In genomic region chr10:44334621-44335184, GRCh38 we compare ENCODE assay signal across 14 cellular contexts. TPM values are rescaled to one million over a fixed set of nuclear protein-coding genes. Genes with fewer than 3 reads are reported as not detected.
DNase-seq lines count a peak whose midpoint lies in the region; ATAC-seq and TF ChIP-seq lines count a peak whose summit lies in the region.
"Had no signal": no experiment of that assay in that cellular context is flagged by ENCODE, and none has a peak within 500 bp of the region (broad histone marks: within the 10 kb centered on the region; RNA-seq: fewer than 3 reads in every experiment).

No MANE protein-coding gene starts in this region.

- CTCF ChIA-PET in BJ (lab: Yijun Ruan, JAX) = interaction anchor here (0.6 to 1.6 kb wide), 4 partner anchors 9 to 644 kb away, joined by 3 read pairs; no protein-coding TSS in a partner anchor

- DNase-seq in BJ (ENCODE audit: low read depth) = peak; percentile 44
- DNase-seq in LHCN-M2 (ENCODE audit: low read depth) = peak; percentile 85
- DNase-seq in fibroblast of gingiva (ENCODE audit: low read depth) = peak; percentile 80
- peak; percentile 67 for DNase-seq in osteocyte (ENCODE audit: extremely low spot score, unreplicated experiment)
- DNase-seq in HT-29 (ENCODE audit: low spot score) = no peak
- DNase-seq in activated effector memory CD4-positive, alpha-beta T cell treated with Interleukin-2 at 50 U/mL for 16 hours = no peak
- no peak for DNase-seq in NCI-H526 (lab: John Stamatoyannopoulos, UW)
- DNase-seq: activated T-cell treated with anti-CD3 and anti-CD28 coated beads for 4 hours; CD8-positive, alpha-beta memory T cell; erythroblast; left lung; NCI-H1417 treated with DMSO at 0.1 percent for 48 hours had no signal

- TF ChIP-seq CTCF in BJ (IDR thresholded peaks at IDR 0.05; ENCODE audit: insufficient read depth, low read depth, low read length) = no peak
- TF ChIP-seq CTCF in osteocyte (IDR thresholded peaks at IDR 0.05) = no peak

- H3K4me3 Mint-ChIP-seq in osteocyte (ENCODE audit: unreplicated experiment) = no peak overlapping the region
- H3K4me3 Mint-ChIP-seq: brain; CD8-positive, alpha-beta memory T cell had no signal

- no peaks in the 10 kb centered on the region for H3K36me3 ChIP-seq in BJ (ENCODE audit: control insufficient read depth, insufficient read depth, low read length)
- H3K36me3 ChIP-seq: left lung had no signal

- H3K9me3 Mint-ChIP-seq in osteocyte (ENCODE audit: unreplicated experiment) = no peaks in the 10 kb centered on the region
- H3K9me3 Mint-ChIP-seq: brain; CD8-positive, alpha-beta memory T cell had no signal

- peaks cover 20% of the 10 kb centered on the region for H3K4me1 Mint-ChIP-seq in osteocyte (ENCODE audit: unreplicated experiment)
- H3K4me1 Mint-ChIP-seq: CD8-positive, alpha-beta memory T cell had no signal

- POLR2A ChIA-PET in BJ (lab: Charles Lee) = interaction anchor here (0.6 to 0.8 kb wide), 2 partner anchors 35 to 249 kb away, joined by 3 to 4 read pairs; no protein-coding TSS in a partner anchor

- H3K27me3 ChIP-seq in BJ (ENCODE audit: control insufficient read depth, insufficient read depth, low read length) = no peaks in the 10 kb centered on the region
- H3K27me3 ChIP-seq: left lung had no signal

- no peak overlapping the region for H3K4me3 ChIP-seq in BJ (ENCODE audit: low read depth, low read length)
- H3K4me3 ChIP-seq: left lung had no signal

- no peak overlapping the region for H3K27ac Mint-ChIP-seq in osteocyte (ENCODE audit: unreplicated experiment)
- H3K27ac Mint-ChIP-seq: CD8-positive, alpha-beta memory T cell had no signal

- ATAC-seq in GM19467 (IDR thresholded peaks at IDR 0.05; ENCODE audit: unreplicated experiment) = no peak
- ATAC-seq: left lung had no signal

- peaks cover 17% of the 10 kb centered on the region for H3K27me3 Mint-ChIP-seq in osteocyte (ENCODE audit: unreplicated experiment)

- H3K36me3 Mint-ChIP-seq in osteocyte (ENCODE audit: unreplicated experiment) = no peaks in the 10 kb centered on the region
- H3K36me3 Mint-ChIP-seq: brain; CD8-positive, alpha-beta memory T cell had no signal

RNA-seq across cellular contexts. Expression of gene CXCL12, which starts 50.2 kb away (rescaled TPM):
- 201 and 217 TPM in 2 replicates for polyA plus RNA-seq in BJ (2011; rRNA removed)
- polyA minus RNA-seq in BJ (2011; rRNA and poly(A)+ RNA removed) = 103 and 113 TPM in 2 replicates
- 0.13 and 0.29 TPM in 2 replicates for total RNA-seq in LHCN-M2 (2014; rRNA removed)
- polyA plus RNA-seq in LHCN-M2 (2012) = 1.2 TPM
- 153 and 169 TPM in 2 replicates for total RNA-seq in osteocyte
- total RNA-seq in HT-29 (2014; rRNA removed; shearing (Covaris generic)) = not detected in 2 replicates
- total RNA-seq: CD8-positive, alpha-beta memory T cell had no signal
- polyA plus RNA-seq: CD8-positive, alpha-beta memory T cell had no signal

Comparison
In these comparisons a context has a peak if more than half of its experiments do, and no peak if none do; other contexts are left out.
1. DNase-seq: peak in BJ (single experiment), LHCN-M2 (single experiment), fibroblast of gingiva (single experiment) and osteocyte (single experiment); none in HT-29 (single experiment), activated effector memory CD4-positive, alpha-beta T cell treated with Interleukin-2 at 50 U/mL for 16 hours (single experiment) and NCI-H526 (0 of 2).
2. RNA of gene CXCL12, which starts 50.2 kb away (total RNA-seq): 153 to 169 TPM in osteocyte; 0.13 to 0.29 TPM in LHCN-M2 and not detected in HT-29; every median in the first group is over 100 times any median in the second.